9 cellular contexts compared by ENCODE assay signal in genomic region chr7:2820508-2820934, GRCh38. TPM values are rescaled to one million over a fixed set of nuclear protein-coding genes. Genes with fewer than 3 reads are reported as not detected.
DNase-seq lines count a peak whose midpoint lies in the region; ATAC-seq, FAIRE-seq and TF ChIP-seq lines count a peak whose summit lies in the region.
"Had no signal": no experiment of that assay in that cellular context is flagged by ENCODE, and none has a peak within 500 bp of the region (broad histone marks: within the 10 kb centered on the region; RNA-seq: fewer than 3 reads in every experiment).

No MANE protein-coding gene starts in this region.

- no peak for FAIRE-seq in small intestine (lab: Jason Lieb, UNC)

- peak; percentile 92 for DNase-seq in AG04450 (ENCODE audit: low read depth, low spot score)
- peak; percentile 43 for DNase-seq in NCI-H460 (ENCODE audit: extremely low read depth, low read depth)
- DNase-seq in esophagus muscularis mucosa (ENCODE audit: extremely low spot score) = no peak
- peak; percentile 92 for DNase-seq in myocyte (ENCODE audit: low read depth)
- no peak for DNase-seq in central memory CD4-positive, alpha-beta T cell
- DNase-seq in small intestine = no peak
- no peak for DNase-seq in NK-92 treated with Interleukin-12 subunit alpha and Interleukin-12 subunit beta, amount 100 ng/mL, for 24 hours (lab: John Stamatoyannopoulos, UW)
- DNase-seq: activated CD4-positive, alpha-beta T cell treated with anti-CD3 and anti-CD28 coated beads for 48 hours had no signal

- H3K4me1 ChIP-seq in esophagus muscularis mucosa (peaks cover 72 to 92% (median 84%) of the 10 kb centered on the region in 4 donors), small intestine (ENCODE audit: control insufficient read depth in 2 of 2, insufficient read depth in 1 of 2, low read depth in 1 of 2, low read length in 1 of 2) (peaks cover 0 to 12% of the 10 kb centered on the region in 2 donors)

- H3K9me3 ChIP-seq in AG04450 (ENCODE audit: control insufficient read depth, insufficient read depth, low read length) = peaks cover 3% of the 10 kb centered on the region; the same call in 1 of the 2 replicates
- H3K9me3 ChIP-seq in esophagus muscularis mucosa = no peaks in the 10 kb centered on the region
- no peaks in the 10 kb centered on the region for H3K9me3 ChIP-seq in small intestine (ENCODE audit: control insufficient read depth, low read depth)

- no peak for TF ChIP-seq EP300 in esophagus muscularis mucosa (IDR thresholded peaks at IDR 0.05)

- H3K36me3 ChIP-seq in esophagus muscularis mucosa = no peaks in the 10 kb centered on the region
- no peaks in the 10 kb centered on the region for H3K36me3 ChIP-seq in small intestine (ENCODE audit: control insufficient read depth in 2 of 2, insufficient read depth in 2 of 2, low read length in 2 of 2)

- TF ChIP-seq CTCF in AG04450 (IDR thresholded peaks at IDR 0.05; ENCODE audit: low read depth, low read length) (no peak), esophagus muscularis mucosa (IDR thresholded peaks at IDR 0.05) (no peak)

- POLR2A ChIA-PET in AG04450 (lab: Yijun Ruan, JAX) = interaction anchor here (0.6 to 2.5 kb wide), 9 partner anchors 13 to 447 kb away, joined by 3 to 15 read pairs (median 6); no protein-coding TSS in a partner anchor

- no peak overlapping the region for H3K4me3 ChIP-seq in AG04450 (ENCODE audit: low read depth, low read length)
- no peak overlapping the region for H3K4me3 ChIP-seq in esophagus muscularis mucosa
- H3K4me3 ChIP-seq in small intestine (ENCODE audit: low read depth in 1 of 2, low read length in 2 of 2) = no peak overlapping the region

- H3K27me3 ChIP-seq in AG04450 (ENCODE audit: control insufficient read depth, insufficient read depth, low read length) (no peaks in the 10 kb centered on the region), esophagus muscularis mucosa (no peaks in the 10 kb centered on the region), small intestine (ENCODE audit: control insufficient read depth in 2 of 2, insufficient read depth in 2 of 2, low read length in 2 of 2) (no peaks in the 10 kb centered on the region)

- no peak for ATAC-seq in HG02852 (IDR thresholded peaks at IDR 0.05; ENCODE audit: unreplicated experiment)

- 86% methylated on average over 4 of the region's 4 CpGs for WGBS in esophagus muscularis mucosa
- 82 to 91% (median 84%) methylated on average over 4 of the region's 4 CpGs for WGBS in small intestine, 3 donors

- peak overlapping the region; percentile 98 for H3K27ac ChIP-seq in AG04450 (ENCODE audit: low read depth, low read length)
- H3K27ac ChIP-seq in esophagus muscularis mucosa (replicated peaks in 1 of 4) = peak overlapping the region; percentile 17 to 64 (median 56)
- peak overlapping the region in 1 of 2 donors; percentile 64 for H3K27ac ChIP-seq in small intestine (ENCODE audit: low read depth in 1 of 2, low read length in 1 of 2)

- CTCF ChIA-PET in AG04450 (lab: Charles Lee) = interaction anchor here (1.0 to 1.4 kb wide), 2 partner anchors 24 to 39 kb away, joined by 3 read pairs; no protein-coding TSS in a partner anchor

- no peak for TF ChIP-seq POLR2A in esophagus muscularis mucosa (IDR thresholded peaks at IDR 0.05; ENCODE audit: low read depth)

- intact Hi-C loops in esophagus muscularis mucosa (cut with DNase I) = no loop called here

RNA-seq across cellular contexts. Expression of gene GNA12, which starts 23.6 kb away (rescaled TPM):
- polyA plus RNA-seq in AG04450 (2011; rRNA removed) (97.4 and 110 TPM in 2 replicates), small intestine (10 to 100 TPM in 1 of 3 donors, 1 to 10 TPM in 2; 3.4 to 19.2 (median 9.7) TPM)
- polyA minus RNA-seq in AG04450 (2011; rRNA and poly(A)+ RNA removed) = 114 and 135 TPM in 2 replicates
- 10.8 and 18.3 TPM in 2 replicates for total RNA-seq in NCI-H460 (2014; rRNA removed; shearing (Covaris generic))
- polyA plus RNA-seq in NCI-H460 (2014; cell fraction: nucleus; rRNA removed) = 8.3 and 12.8 TPM in 2 replicates
- total RNA-seq in esophagus muscularis mucosa (10 to 100 TPM; 25.3 to 61.8 (median 38.9) TPM), myocyte (10.2 and 14.3 TPM in 2 replicates)
- polyA plus RNA-seq in myocyte (2012) = 72.1 TPM

Comparison
In these comparisons a context has a peak if more than half of its experiments do, and no peak if none do; other contexts are left out.
1. DNase-seq: peak in AG04450 (single experiment), NCI-H460 (single experiment) and myocyte (single experiment); none in esophagus muscularis mucosa (single experiment), central memory CD4-positive, alpha-beta T cell (single experiment), small intestine (single experiment) and NK-92 treated with Interleukin-12 subunit alpha and Interleukin-12 subunit beta, amount 100 ng/mL, for 24 hours (single experiment).